18 cellular contexts compared by ENCODE assay signal in genomic region chr2:156511112-156511511, GRCh38.
"Had no signal": no experiment of that assay in that cellular context is flagged by ENCODE, and none has a peak within 500 bp of the region (broad histone marks: within the 10 kb centered on the region; RNA-seq: fewer than 3 reads in every experiment).

No MANE protein-coding gene starts in this region.

- H3K9me3 Mint-ChIP-seq: activated CD4-positive, alpha-beta memory T cell treated with anti-CD3 and anti-CD28 coated beads, Interleukin-2, amount 10 ng/mL, durations not matched to agents 7 days and 5 days; activated naive CD4-positive, alpha-beta T cell treated with anti-CD3 and anti-CD28 coated beads, Interleukin-2, amount 50 U/mL, for 24 hours; activated T-cell treated with anti-CD3 and anti-CD28 coated beads, Interleukin-2, amount 50 U/mL, for 4 hours; natural killer cell treated with Interleukin-12 subunit alpha and Interleukin-12 subunit beta and Interleukin-15 and Interleukin-18, amount 100 ng/mL, for 72 hours; stimulated activated naive CD8-positive, alpha-beta T cell treated with anti-CD3 and anti-CD28 coated beads, Interleukin-15, Interleukin-2, amounts not matched to agents 100 ng/mL and 50 ng/mL, for 24 hours had no signal

- H3K27ac ChIP-seq: adrenal gland, right atrium auricular region, skin epidermis, testis, upper lobe of left lung had no signal

- H3K27me3 Mint-ChIP-seq: activated CD4-positive, alpha-beta memory T cell treated with anti-CD3 and anti-CD28 coated beads, Interleukin-2, amount 10 ng/mL, durations not matched to agents 7 days and 5 days; activated CD4-positive, alpha-beta T cell treated with anti-CD3 and anti-CD28 coated beads for 36 hours; activated naive CD4-positive, alpha-beta T cell treated with anti-CD3 and anti-CD28 coated beads, Interleukin-2, amount 50 U/mL, for 24 hours; natural killer cell treated with Interleukin-12 subunit alpha and Interleukin-12 subunit beta and Interleukin-15 and Interleukin-18, amount 100 ng/mL, for 72 hours; progenitor cell of endocrine pancreas; stimulated activated naive CD8-positive, alpha-beta T cell treated with anti-CD3 and anti-CD28 coated beads, Interleukin-15, Interleukin-2, amounts not matched to agents 100 ng/mL and 50 ng/mL, for 24 hours had no signal

- DNase-seq: activated CD4-positive, alpha-beta memory T cell treated with anti-CD3 and anti-CD28 coated beads, Interleukin-2, amount 10 ng/mL, durations not matched to agents 7 days and 5 days; activated CD4-positive, alpha-beta T cell treated with anti-CD3 and anti-CD28 coated beads for 36 hours; activated effector memory CD4-positive, alpha-beta T cell treated with anti-CD3 and anti-CD28 coated beads, Interleukin-2, amount 50 U/mL, for 16 hours; activated T-cell treated with anti-CD3 and anti-CD28 coated beads, Interleukin-2, amount 50 U/mL, for 4 hours; adrenal gland; dorsolateral prefrontal cortex; kidney glomerular epithelial cell; stimulated activated CD4-positive, alpha-beta T cell treated with anti-CD3 and anti-CD28 coated beads, Interleukin-4, amount 100 ng/mL, for 4 hours; stimulated activated CD8-positive, alpha-beta memory T cell treated with anti-CD3 and anti-CD28 coated beads, Interleukin-4, amount 100 ng/mL, for 48 hours; testis; upper lobe of left lung had no signal

- H3K4me1 ChIP-seq: adrenal gland, right atrium auricular region, testis, upper lobe of left lung had no signal

- H3K27me3 ChIP-seq: adrenal gland, dorsolateral prefrontal cortex, right atrium auricular region, testis, upper lobe of left lung had no signal

- H3K27ac Mint-ChIP-seq: activated CD4-positive, alpha-beta memory T cell treated with anti-CD3 and anti-CD28 coated beads, Interleukin-2, amount 10 ng/mL, durations not matched to agents 7 days and 5 days; activated CD4-positive, alpha-beta T cell treated with anti-CD3 and anti-CD28 coated beads for 36 hours; activated naive CD4-positive, alpha-beta T cell treated with anti-CD3 and anti-CD28 coated beads, Interleukin-2, amount 50 U/mL, for 24 hours; natural killer cell treated with Interleukin-12 subunit alpha and Interleukin-12 subunit beta and Interleukin-15 and Interleukin-18, amount 100 ng/mL, for 72 hours; progenitor cell of endocrine pancreas; stimulated activated naive CD8-positive, alpha-beta T cell treated with anti-CD3 and anti-CD28 coated beads, Interleukin-15, Interleukin-2, amounts not matched to agents 100 ng/mL and 50 ng/mL, for 24 hours had no signal

- H3K9me3 ChIP-seq: adrenal gland, right atrium auricular region, testis, upper lobe of left lung had no signal

- FAIRE-seq: endometrium had no signal

- ATAC-seq: activated CD4-positive, alpha-beta T cell treated with anti-CD3 and anti-CD28 coated beads for 36 hours; activated T-cell treated with anti-CD3 and anti-CD28 coated beads, Interleukin-2, amount 50 U/mL, for 4 hours; natural killer cell treated with Interleukin-12 subunit alpha and Interleukin-12 subunit beta and Interleukin-15 and Interleukin-18, amount 100 ng/mL, for 72 hours had no signal

- H3K4me1 Mint-ChIP-seq: activated CD4-positive, alpha-beta T cell treated with anti-CD3 and anti-CD28 coated beads for 36 hours; activated naive CD4-positive, alpha-beta T cell treated with anti-CD3 and anti-CD28 coated beads, Interleukin-2, amount 50 U/mL, for 24 hours had no signal

- H3K4me3 Mint-ChIP-seq: activated CD4-positive, alpha-beta memory T cell treated with anti-CD3 and anti-CD28 coated beads, Interleukin-2, amount 10 ng/mL, durations not matched to agents 7 days and 5 days; activated CD4-positive, alpha-beta T cell treated with anti-CD3 and anti-CD28 coated beads for 36 hours; activated naive CD4-positive, alpha-beta T cell treated with anti-CD3 and anti-CD28 coated beads, Interleukin-2, amount 50 U/mL, for 24 hours; activated T-cell treated with anti-CD3 and anti-CD28 coated beads, Interleukin-2, amount 50 U/mL, for 4 hours; natural killer cell treated with Interleukin-12 subunit alpha and Interleukin-12 subunit beta and Interleukin-15 and Interleukin-18, amount 100 ng/mL, for 72 hours; stimulated activated naive CD8-positive, alpha-beta T cell treated with anti-CD3 and anti-CD28 coated beads, Interleukin-15, Interleukin-2, amounts not matched to agents 100 ng/mL and 50 ng/mL, for 24 hours had no signal

- H3K4me3 ChIP-seq: adrenal gland, dorsolateral prefrontal cortex, right atrium auricular region, skin epidermis, testis, upper lobe of left lung had no signal
